8 cellular contexts compared by ENCODE assay signal in genomic region chr6:18265099-18265372, GRCh38. TPM values are rescaled to one million over a fixed set of nuclear protein-coding genes. Genes with fewer than 3 reads are reported as not detected.
A peak's percentile ranks its signal among the peaks of the same experiment; 100 is the strongest.
DNase-seq lines count a peak whose midpoint lies in the region; FAIRE-seq and TF ChIP-seq lines count a peak whose summit lies in the region.

No MANE protein-coding gene starts in this region.

- no peak for TF ChIP-seq POLR2A in erythroblast (IDR thresholded peaks at IDR 0.05; ENCODE audit: low read length)

- no peaks in the 10 kb centered on the region for H3K36me3 ChIP-seq in bronchial epithelial cell (ENCODE audit: control insufficient read depth, insufficient read depth, low read length)
- peaks cover 0 to under 1% of the 10 kb centered on the region in 2 donors for H3K36me3 ChIP-seq in muscle layer of duodenum (ENCODE audit: control insufficient read depth in 1 of 2, insufficient read depth in 2 of 2, low read length in 2 of 2)

- H3K27me3 ChIP-seq in bronchial epithelial cell (ENCODE audit: control insufficient read depth, insufficient read depth, low read length) (no peaks in the 10 kb centered on the region), muscle layer of duodenum (ENCODE audit: low read depth, low read length) (no peaks in the 10 kb centered on the region)

- peak overlapping the region; percentile 79 for H3K27ac ChIP-seq in muscle layer of duodenum (ENCODE audit: low read length)

- TF ChIP-seq CTCF in AG09309 (IDR thresholded peaks at IDR 0.05; ENCODE audit: control insufficient read depth, insufficient read depth, low read depth, low read length, missing control alignments) (no peak), bronchial epithelial cell (IDR thresholded peaks at IDR 0.05; ENCODE audit: insufficient read depth, low read length, severe bottlenecking) (no peak)

- H3K27ac Mint-ChIP-seq in IgD-negative memory B cell, result peak overlapping the region; percentile 92 to 96 (median 95)

- H3K4me3 ChIP-seq in AG09309 (ENCODE audit: control insufficient read depth, low read depth, low read length) (peak overlapping the region; percentile 70), bronchial epithelial cell (ENCODE audit: low read depth, low read length) (peak overlapping the region; percentile 67), muscle layer of duodenum (ENCODE audit: low read depth in 1 of 2, low read length in 2 of 2) (peak overlapping the region; percentile 58 to 75)

- peaks cover 28 to 41% (median 37%) of the 10 kb centered on the region in 3 donors for H3K4me1 Mint-ChIP-seq in IgD-negative memory B cell

- no peak for DNase-seq in AG09309 (ENCODE audit: low read depth)
- DNase-seq in bronchial epithelial cell (ENCODE audit: low read depth), result no peak
- DNase-seq in erythroblast (lab: John Stamatoyannopoulos, UW), result no peak
- DNase-seq in dedifferentiated amniotic fluid mesenchymal stem cell (ENCODE audit: extremely low spot score), result no peak
- no peak for DNase-seq in amniotic stem cell (lab: John Stamatoyannopoulos, UW)
- no peak for DNase-seq in NCI-H226

- peaks cover 0 to 27% of the 10 kb centered on the region in 2 donors for H3K4me1 ChIP-seq in muscle layer of duodenum (ENCODE audit: control insufficient read depth in 1 of 2, insufficient read depth in 2 of 2, low read length in 2 of 2)

- H3K36me3 Mint-ChIP-seq in IgD-negative memory B cell, result no peaks in the 10 kb centered on the region

- no peaks in the 10 kb centered on the region for H3K27me3 Mint-ChIP-seq in IgD-negative memory B cell

- no peaks in the 10 kb centered on the region for H3K9me3 ChIP-seq in muscle layer of duodenum (ENCODE audit: control insufficient read depth in 1 of 2, low read length in 2 of 2)

- no peaks in the 10 kb centered on the region for H3K9me3 Mint-ChIP-seq in IgD-negative memory B cell

- FAIRE-seq in bronchial epithelial cell (lab: Jason Lieb, UNC), result no peak

- H3K4me3 Mint-ChIP-seq in IgD-negative memory B cell, result peak overlapping the region; percentile 93 to 98 (median 96)

RNA-seq across cellular contexts. Expression of gene DEK, which starts 0.7 kb away (rescaled TPM):
- 83.3 TPM for polyA plus RNA-seq in IgD-negative memory B cell
- 50.3 and 63.1 TPM in 2 replicates for total RNA-seq in bronchial epithelial cell
